34 cellular contexts compared by ENCODE assay signal in genomic region chr2:75737961-75738360, GRCh38.
"Had no signal": no experiment of that assay in that cellular context is flagged by ENCODE, and none has a peak within 500 bp of the region (broad histone marks: within the 10 kb centered on the region; RNA-seq: fewer than 3 reads in every experiment).

No MANE protein-coding gene starts in this region.

- H3K36me3 ChIP-seq: ascending aorta, breast epithelium, cardiac muscle cell, colonic mucosa, esophagus muscularis mucosa, gastrocnemius medialis, heart left ventricle, WERI-Rb-1 had no signal

- H3K9me3 Mint-ChIP-seq: activated naive CD8-positive, alpha-beta T cell treated with anti-CD3 and anti-CD28 coated beads, Interleukin-2, amount 10 ng/mL, durations not matched to agents 7 days and 5 days had no signal

- H3K27me3 ChIP-seq: ascending aorta, breast epithelium, cardiac muscle cell, colonic mucosa, foreskin keratinocyte, gastrocnemius medialis had no signal

- H3K27ac ChIP-seq: ascending aorta, breast epithelium, cardiac muscle cell, colonic mucosa, esophagus muscularis mucosa, foreskin keratinocyte, gastrocnemius medialis, heart left ventricle, WERI-Rb-1 had no signal

- H3K4me1 Mint-ChIP-seq: activated B cell treated with CpG ODN at 0.5 μM for 24 hours; activated CD8-positive, alpha-beta memory T cell treated with anti-CD3 and anti-CD28 coated beads, Interleukin-2, amount 10 ng/mL, durations not matched to agents 7 days and 5 days; activated naive CD8-positive, alpha-beta T cell treated with anti-CD3 and anti-CD28 coated beads, Interleukin-2, amount 10 ng/mL, durations not matched to agents 7 days and 5 days; brain; T-helper 17 cell had no signal

- ATAC-seq: activated CD4-positive, CD25-positive, alpha-beta regulatory T cell treated with anti-CD3 and anti-CD28 coated beads, Interleukin-2, amount 50 U/mL, for 24 hours; activated CD8-positive, alpha-beta memory T cell treated with anti-CD3 and anti-CD28 coated beads, Interleukin-2, amount 10 ng/mL, durations not matched to agents 7 days and 5 days; activated CD8-positive, alpha-beta T cell treated with anti-CD3 and anti-CD28 coated beads, Interleukin-2, amount 10 ng/mL, durations not matched to agents 7 days and 5 days; activated naive CD4-positive, alpha-beta T cell treated with anti-CD3 and anti-CD28 coated beads, Interleukin-2, amount 50 U/mL, for 72 hours; foreskin keratinocyte; gastrocnemius medialis; heart left ventricle; T-helper 17 cell had no signal

- H3K27ac Mint-ChIP-seq: activated B cell treated with CpG ODN at 0.5 μM for 24 hours; activated CD4-positive, alpha-beta memory T cell treated with anti-CD3 and anti-CD28 coated beads for 36 hours; activated CD8-positive, alpha-beta memory T cell treated with anti-CD3 and anti-CD28 coated beads, Interleukin-2, amount 10 ng/mL, durations not matched to agents 7 days and 5 days; activated CD8-positive, alpha-beta T cell treated with anti-CD3 and anti-CD28 coated beads, Interleukin-2, amount 10 ng/mL, durations not matched to agents 7 days and 5 days; activated naive CD4-positive, alpha-beta T cell treated with anti-CD3 and anti-CD28 coated beads for 36 hours; activated naive CD4-positive, alpha-beta T cell treated with anti-CD3 and anti-CD28 coated beads, Interleukin-2, amount 50 U/mL, for 72 hours; activated naive CD8-positive, alpha-beta T cell treated with anti-CD3 and anti-CD28 coated beads, Interleukin-2, amount 10 ng/mL, durations not matched to agents 7 days and 5 days; activated T-helper 1 cell treated with anti-CD3 and anti-CD28 coated beads, Interleukin-12 subunit alpha, Interleukin-12 subunit beta, Interleukin-2, Interleukin-4 antibody, amounts not matched to agents 30 ng/mL and 10 ng/mL and 1 ng/mL, durations not matched to agents 14 hours and 24 hours and 36 hours; activated T-helper 2 cell treated with anti-CD3 and anti-CD28 coated beads, Interferon-gamma antibody, Interleukin-2, Interleukin-4, amounts not matched to agents 10 μg/mL and 5 μg/mL and 100 μg/mL, durations not matched to agents 14 hours and 24 hours and 36 hours; brain; T-helper 17 cell; T-helper 2 cell treated with Interferon-gamma antibody and Interleukin-4, amounts not matched to agents 5 μg/mL and 100 μg/mL, for 36 hours had no signal

- H3K9me3 ChIP-seq: ascending aorta, colonic mucosa had no signal

- H3K36me3 Mint-ChIP-seq: activated CD4-positive, alpha-beta memory T cell treated with anti-CD3 and anti-CD28 coated beads for 36 hours; activated CD8-positive, alpha-beta memory T cell treated with anti-CD3 and anti-CD28 coated beads, Interleukin-2, amount 10 ng/mL, durations not matched to agents 7 days and 5 days; activated naive CD8-positive, alpha-beta T cell treated with anti-CD3 and anti-CD28 coated beads, Interleukin-2, amount 10 ng/mL, durations not matched to agents 7 days and 5 days; brain had no signal

- H3K4me1 ChIP-seq: ascending aorta, breast epithelium, colonic mucosa, esophagus muscularis mucosa, foreskin keratinocyte, gastrocnemius medialis, heart left ventricle had no signal

- H3K4me3 Mint-ChIP-seq: activated B cell treated with CpG ODN at 0.5 μM for 24 hours; activated CD4-positive, alpha-beta memory T cell treated with anti-CD3 and anti-CD28 coated beads for 36 hours; activated CD8-positive, alpha-beta memory T cell treated with anti-CD3 and anti-CD28 coated beads, Interleukin-2, amount 10 ng/mL, durations not matched to agents 7 days and 5 days; activated CD8-positive, alpha-beta T cell treated with anti-CD3 and anti-CD28 coated beads, Interleukin-2, amount 10 ng/mL, durations not matched to agents 7 days and 5 days; activated naive CD4-positive, alpha-beta T cell treated with anti-CD3 and anti-CD28 coated beads for 36 hours; activated naive CD8-positive, alpha-beta T cell treated with anti-CD3 and anti-CD28 coated beads, Interleukin-2, amount 10 ng/mL, durations not matched to agents 7 days and 5 days; activated T-helper 1 cell treated with anti-CD3 and anti-CD28 coated beads, Interleukin-12 subunit alpha, Interleukin-12 subunit beta, Interleukin-2, Interleukin-4 antibody, amounts not matched to agents 30 ng/mL and 10 ng/mL and 1 ng/mL, durations not matched to agents 14 hours and 24 hours and 36 hours; brain; T-helper 17 cell; T-helper 2 cell treated with Interferon-gamma antibody and Interleukin-4, amounts not matched to agents 5 μg/mL and 100 μg/mL, for 36 hours had no signal

- DNase-seq: activated B cell treated with CpG ODN at 0.5 μM for 24 hours; activated CD4-positive, alpha-beta memory T cell treated with anti-CD3 and anti-CD28 coated beads for 36 hours; activated CD4-positive, alpha-beta T cell treated with anti-CD3 and anti-CD28 coated beads for 48 hours; activated CD4-positive, alpha-beta T cell treated with anti-CD3 and anti-CD28 coated beads, Interleukin-2, amount 50 U/mL, for 1 hour; activated CD8-positive, alpha-beta memory T cell treated with anti-CD3 and anti-CD28 coated beads, Interleukin-2, amount 10 ng/mL, durations not matched to agents 7 days and 5 days; activated CD8-positive, alpha-beta memory T cell treated with anti-CD3 and anti-CD28 coated beads, Interleukin-2, amount 50 U/mL, for 4 hours; activated CD8-positive, alpha-beta T cell treated with anti-CD3 and anti-CD28 coated beads, Interleukin-2, amount 10 ng/mL, durations not matched to agents 7 days and 5 days; activated effector memory CD4-positive, alpha-beta T cell treated with anti-CD3 and anti-CD28 coated beads, Interleukin-2, amount 50 U/mL, for 16 hours; activated naive CD4-positive, alpha-beta T cell treated with anti-CD3 and anti-CD28 coated beads for 36 hours; activated naive CD8-positive, alpha-beta T cell treated with anti-CD3 and anti-CD28 coated beads, Interleukin-2, amount 10 ng/mL, durations not matched to agents 7 days and 5 days; activated T-cell treated with anti-CD3 and anti-CD28 coated beads, Interleukin-2, amount 50 U/mL, for 1 hour; activated T-cell treated with anti-CD3 and anti-CD28 coated beads, Interleukin-2, amount 50 U/mL, for 48 hours; central memory CD4-positive, alpha-beta T cell; cerebellar nuclear complex; colonic mucosa; effector CD8-positive, alpha-beta T cell; erythroblast; foreskin keratinocyte; gastrocnemius medialis; glutamatergic neuron; heart left ventricle; T-helper 17 cell; T1000; WERI-Rb-1 had no signal

- H3K4me3 ChIP-seq: ascending aorta, breast epithelium, cardiac muscle cell, colonic mucosa, esophagus muscularis mucosa, gastrocnemius medialis, heart left ventricle had no signal
